Comparison of ENCODE assay signal across 17 cellular contexts in genomic region chr7:116554911-116555310, GRCh38. TPM values are rescaled to one million over a fixed set of nuclear protein-coding genes. Genes with fewer than 3 reads are reported as not detected.
A peak's percentile ranks its signal among the peaks of the same experiment; 100 is the strongest.
DNase-seq lines count a peak whose midpoint lies in the region; ATAC-seq and TF ChIP-seq lines count a peak whose summit lies in the region.
"Had no signal": no experiment of that assay in that cellular context is flagged by ENCODE, and none has a peak within 500 bp of the region (broad histone marks: within the 10 kb centered on the region; RNA-seq: fewer than 3 reads in every experiment).

No MANE protein-coding gene starts in this region.

- ATAC-seq in HG03039 (IDR thresholded peaks at IDR 0.05; ENCODE audit: unreplicated experiment) (no peak), HG03378 (IDR thresholded peaks at IDR 0.05; ENCODE audit: unreplicated experiment) (no peak)
- ATAC-seq: activated naive CD8-positive, alpha-beta T cell treated with anti-CD3 and anti-CD28 coated beads, Interleukin-2, amount 50 U/mL, for 24 hours; natural killer cell treated with Interleukin-12 subunit alpha and Interleukin-12 subunit beta and Interleukin-15 and Interleukin-18, amount 100 ng/mL, for 72 hours; stimulated activated memory B cell treated with anti-CD40 and anti-IgM and Interleukin-4, amounts not matched to agents 10 μg/mL and 1 μg/mL and 100 μg/mL, for 72 hours had no signal

- H3K27me3 ChIP-seq in GM23248 (replicated peaks; ENCODE audit: insufficient read depth) = no peaks in the 10 kb centered on the region
- H3K27me3 ChIP-seq in stomach = no peaks in the 10 kb centered on the region
- H3K27me3 ChIP-seq: thyroid gland had no signal

- H3K27ac ChIP-seq in GM23248 (peak overlapping the region; percentile 36), stomach (peak overlapping the region in 3 of 5 donors; percentile 34 to 85 (median 52))

- no peak for TF ChIP-seq EP300 in stomach (IDR thresholded peaks at IDR 0.05)

- H3K9me3 ChIP-seq in GM23248 (ENCODE audit: low read depth) = no peaks in the 10 kb centered on the region
- H3K9me3 ChIP-seq in stomach = no peaks in the 10 kb centered on the region
- H3K9me3 ChIP-seq: thyroid gland had no signal

- no peak for TF ChIP-seq CTCF in stomach (IDR thresholded peaks at IDR 0.05)

- no peak overlapping the region for H3K4me2 ChIP-seq in GM23248 (ENCODE audit: unreplicated experiment)

- H3K36me3 ChIP-seq in GM23248 (ENCODE audit: low read depth) = peaks cover 95% of the 10 kb centered on the region
- peaks cover 0 to 6% (median 4%) of the 10 kb centered on the region in 4 donors for H3K36me3 ChIP-seq in stomach

- in situ Hi-C loops in GM23248 (cut with MboI) = no loop called here

- H3K4me1 ChIP-seq in GM23248 (ENCODE audit: insufficient read depth) = peaks cover 59% of the 10 kb centered on the region
- H3K4me1 ChIP-seq in stomach = peaks cover 0 to 44% (median 7%) of the 10 kb centered on the region in 4 donors

- H2AFZ ChIP-seq in GM23248 = no peak overlapping the region

- 56 to 67% methylated on average over 4 of the region's 4 CpGs for WGBS in GM23248 (ENCODE audit: low coverage in 1 of 2, low lambda C conversion rate in 2 of 2, missing lambda C conversion rate in 2 of 2), 2 experiments
- 65 to 81% (median 74%) methylated on average over 4 of the region's 4 CpGs for WGBS in stomach, 5 donors

- TF ChIP-seq POLR2A in stomach (IDR thresholded peaks at IDR 0.05) = no peak

- peaks cover 97% of the 10 kb centered on the region for H3F3A ChIP-seq in GM23248 (ENCODE audit: insufficient read depth)

- H3K9me2 ChIP-seq in GM23248 (ENCODE audit: insufficient read depth) = no peaks in the 10 kb centered on the region

- H3K9ac ChIP-seq in GM23248 = no peak overlapping the region

- no peak overlapping the region for H3K4me3 ChIP-seq in GM23248
- H3K4me3 ChIP-seq in stomach = no peak overlapping the region
- H3K4me3 ChIP-seq: thyroid gland had no signal

- peaks cover 100% of the 10 kb centered on the region for H3K79me2 ChIP-seq in GM23248 (ENCODE audit: insufficient read depth)

- intact Hi-C loops in stomach (cut with DNase I; ENCODE audit: low total_unique reads) = no loop called here

- DNase-seq in GM23248 (no peak), MV-4-11 (lab: John Stamatoyannopoulos, UW) (peak; percentile 47), dermis blood vessel endothelial cell (peak; percentile 17), stomach (no peak), SKM-1 treated with dmso at 0.1 percent for 144 hours (lab: John Stamatoyannopoulos, UW; ENCODE audit: unreplicated experiment) (no peak)
- DNase-seq: activated CD8-positive, alpha-beta memory T cell treated with anti-CD3 and anti-CD28 coated beads, Interleukin-2, amount 50 U/mL, for 4 hours; activated naive CD8-positive, alpha-beta T cell treated with anti-CD3 and anti-CD28 coated beads, Interleukin-2, amount 50 U/mL, for 24 hours; COR-L47; kidney glomerular epithelial cell; NCI-H526; thyroid gland had no signal

- no peaks in the 10 kb centered on the region for H4K20me1 ChIP-seq in GM23248 (ENCODE audit: insufficient read depth)

RNA-seq across cellular contexts. Expression of gene CAV1, which starts 30.1 kb away (rescaled TPM):
- 1,062 and 1,092 TPM in 2 replicates for total RNA-seq in GM23248 (2014; rRNA removed; shearing (Covaris generic))
- polyA plus RNA-seq in GM23248 (2016; fragmentation: Nextera tagmentation; extraction: Ambion mirVana) = 1,736 and 1,789 TPM in 2 replicates
- 1,771 and 3,866 TPM in 2 replicates for total RNA-seq in dermis blood vessel endothelial cell
- 100 to 1,000 TPM in 4 of 5 donors, 10 to 100 TPM in 1; 49.2 to 719 (median 267) TPM for total RNA-seq in stomach
- 10 to 100 TPM; 18.5 to 73.2 (median 33.5) TPM for polyA plus RNA-seq in stomach
- total RNA-seq: natural killer cell treated with Interleukin-12 subunit alpha and Interleukin-12 subunit beta and Interleukin-15 and Interleukin-18, amount 100 ng/mL, for 72 hours; OCI-LY7; T-helper 2 cell treated with Interferon-gamma antibody and Interleukin-4, amounts not matched to agents 100 ng/mL and 5 ng/mL, for 36 hours had no signal

RNA-seq across cellular contexts. Expression of gene CAV2, which starts 55.4 kb away (rescaled TPM):
- total RNA-seq in GM23248 (2014; rRNA removed; shearing (Covaris generic)) = 251 and 283 TPM in 2 replicates
- 344 and 358 TPM in 2 replicates for polyA plus RNA-seq in GM23248 (2016; fragmentation: Nextera tagmentation; extraction: Ambion mirVana)
- total RNA-seq in dermis blood vessel endothelial cell = 247 and 291 TPM in 2 replicates
- total RNA-seq in stomach = 10 to 100 TPM; 26.3 to 90.1 (median 32.7) TPM
- 10 to 100 TPM; 15.7 to 21.9 (median 18.0) TPM for polyA plus RNA-seq in stomach
- total RNA-seq: natural killer cell treated with Interleukin-12 subunit alpha and Interleukin-12 subunit beta and Interleukin-15 and Interleukin-18, amount 100 ng/mL, for 72 hours; OCI-LY7; T-helper 2 cell treated with Interferon-gamma antibody and Interleukin-4, amounts not matched to agents 100 ng/mL and 5 ng/mL, for 36 hours had no signal

Comparison
In these comparisons a context has a peak if more than half of its experiments do, and no peak if none do; other contexts are left out.
1. DNase-seq: peak in MV-4-11 (single experiment) and dermis blood vessel endothelial cell (single experiment); none in GM23248 (single experiment), stomach (single experiment) and SKM-1 treated with dmso at 0.1 percent for 144 hours (single experiment).